Comparison of ENCODE assay signal across 21 cellular contexts in the genomic region with DNA sequence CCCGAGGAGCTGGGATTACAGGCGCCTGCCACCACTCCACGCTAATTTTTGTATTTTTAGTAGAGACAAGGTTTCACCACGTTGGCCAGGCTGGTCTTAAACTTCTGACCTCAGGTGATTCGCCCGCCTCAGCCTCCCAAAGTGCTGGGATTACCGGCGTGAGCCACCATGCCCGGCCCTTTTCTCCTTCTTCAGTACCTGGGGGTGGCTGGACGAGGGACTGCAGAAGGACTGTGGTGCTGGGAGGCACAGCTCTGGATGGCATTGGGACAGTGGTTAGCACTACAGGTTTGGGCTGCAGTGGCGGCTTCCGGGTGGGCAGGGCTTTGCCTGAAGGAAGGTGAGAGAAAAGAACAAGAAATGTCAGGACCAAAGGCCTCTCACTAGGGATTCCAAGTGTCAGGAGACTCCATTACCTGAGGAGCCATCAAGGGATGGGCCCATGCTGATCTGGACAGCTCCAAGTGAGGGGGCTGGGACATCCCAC. TPM values are rescaled to one million over a fixed set of nuclear protein-coding genes. Genes with fewer than 3 reads are reported as not detected.
A peak's percentile ranks its signal among the peaks of the same experiment; 100 is the strongest.
DNase-seq lines count a peak whose midpoint lies in the region; ATAC-seq and TF ChIP-seq lines count a peak whose summit lies in the region.
"Had no signal": no experiment of that assay in that cellular context is flagged by ENCODE, and none has a peak within 500 bp of the region (broad histone marks: within the 10 kb centered on the region; RNA-seq: fewer than 3 reads in every experiment).

No MANE protein-coding gene starts in this region.

- no peak overlapping the region for H4K91ac ChIP-seq in mesenchymal stem cell (ENCODE audit: low read length)

- 95% methylated on average over 12 of the region's 12 CpGs for WGBS in mesenchymal stem cell

- H3K36me3 ChIP-seq in BLaER1, result peaks cover 99% of the 10 kb centered on the region
- H3K36me3 ChIP-seq in GM23338 (ENCODE audit: insufficient read depth), result peaks cover 15% of the 10 kb centered on the region
- H3K36me3 ChIP-seq in mesenchymal stem cell (ENCODE audit: control insufficient read depth in 1 of 2, insufficient read depth in 2 of 2, low read depth in 1 of 2, low read length in 2 of 2), result peaks cover 69 to 88% of the 10 kb centered on the region in 2 experiments

- H3K9me2 ChIP-seq in GM23338 (ENCODE audit: insufficient read depth), result no peaks in the 10 kb centered on the region

- ATAC-seq in GM23338 (no peak), GM21515 (IDR thresholded peaks at IDR 0.05; ENCODE audit: unreplicated experiment) (no peak)
- no peak for ATAC-seq in activated T-helper 17 cell treated with anti-CD3 and anti-CD28 coated beads, Interleukin-2, amount 50 U/mL, for 72 hours (replicated peaks)
- ATAC-seq: A549, HCT116 had no signal

- no peak for DNase-seq in GM23338 (ENCODE audit: low spot score)
- DNase-seq in mesenchymal stem cell, result no peak
- no peak for DNase-seq in putamen (ENCODE audit: low spot score)
- DNase-seq in hippocampal formation (lab: John Stamatoyannopoulos, UW), result no peak
- DNase-seq: 8988T; ACHN; AML-193; BE2C; C1 segment of cervical spinal cord; CD4-positive, alpha-beta memory T cell; COR-L47; DMS153; DND-41; GM23248; H9; HFFc6 had no signal

- no peak overlapping the region for H4K8ac ChIP-seq in mesenchymal stem cell (ENCODE audit: low read length)

- H3K4me2 ChIP-seq in BLaER1, result no peak overlapping the region
- no peak overlapping the region for H3K4me2 ChIP-seq in GM23338
- no peak overlapping the region for H3K4me2 ChIP-seq in mesenchymal stem cell (ENCODE audit: low read length, poor library complexity, severe bottlenecking)
- H3K4me2 ChIP-seq: A549 had no signal

- H3K27ac ChIP-seq in BLaER1 (no peak overlapping the region), GM23338 (ENCODE audit: low read depth) (no peak overlapping the region), mesenchymal stem cell (ENCODE audit: low read length, poor library complexity, severe bottlenecking) (no peak overlapping the region)
- H3K27ac ChIP-seq: A549, GM23248 had no signal

- H4K20me1 ChIP-seq in BLaER1 (peaks cover 4% of the 10 kb centered on the region; the same call in 1 of the 2 replicates), GM23338 (replicated peaks; ENCODE audit: insufficient read depth) (no peaks in the 10 kb centered on the region)

- H3K4me3 Mint-ChIP-seq in GM23338, result no peak overlapping the region
- H3K4me3 Mint-ChIP-seq in activated T-helper 17 cell treated with anti-CD3 and anti-CD28 coated beads, Interleukin-2, amount 50 U/mL, for 72 hours, result no peak overlapping the region
- H3K4me3 Mint-ChIP-seq: CD4-positive, alpha-beta memory T cell; HFFc6 had no signal

- no peak overlapping the region for H2BK12ac ChIP-seq in mesenchymal stem cell (ENCODE audit: low read length in 2 of 2)

- H2AK5ac ChIP-seq in mesenchymal stem cell (ENCODE audit: low read length, severe bottlenecking), result no peak overlapping the region

- H3K27me3 ChIP-seq in BLaER1, result no peaks in the 10 kb centered on the region
- no peaks in the 10 kb centered on the region for H3K27me3 ChIP-seq in GM23338 (ENCODE audit: insufficient read depth)
- no peaks in the 10 kb centered on the region for H3K27me3 ChIP-seq in mesenchymal stem cell (ENCODE audit: control insufficient read depth in 1 of 2, insufficient read depth in 1 of 2, low read length in 2 of 2)
- H3K27me3 ChIP-seq: BE2C had no signal

- H3K4me1 ChIP-seq in BLaER1, result peaks cover 7% of the 10 kb centered on the region; the same call in 1 of the 2 replicates
- no peaks in the 10 kb centered on the region for H3K4me1 ChIP-seq in GM23338 (ENCODE audit: insufficient read depth)
- no peaks in the 10 kb centered on the region for H3K4me1 ChIP-seq in mesenchymal stem cell (ENCODE audit: control insufficient read depth, insufficient read depth, low read depth, low read length)
- H3K4me1 ChIP-seq: BE2C had no signal

- no peak overlapping the region for H2BK5ac ChIP-seq in mesenchymal stem cell (ENCODE audit: low read depth, low read length, poor library complexity, severe bottlenecking)

- H2AFZ ChIP-seq in GM23338 (no peak overlapping the region), mesenchymal stem cell (ENCODE audit: low read depth, low read length) (no peak overlapping the region)
- H2AFZ ChIP-seq: GM23248 had no signal

- H3K4me3 ChIP-seq in BLaER1, result no peak overlapping the region
- no peak overlapping the region for H3K4me3 ChIP-seq in GM23338
- H3K4me3 ChIP-seq in mesenchymal stem cell (ENCODE audit: insufficient read depth in 1 of 2, low read depth in 1 of 2, low read length in 2 of 2), result no peak overlapping the region
- H3K4me3 ChIP-seq: A549, GM23248 had no signal

- H3K4ac ChIP-seq in mesenchymal stem cell (ENCODE audit: low read depth in 1 of 2, low read length in 2 of 2), result no peak overlapping the region

- H2BK120ac ChIP-seq in mesenchymal stem cell (ENCODE audit: low read depth, low read length), result peak overlapping the region; percentile 2

- peaks cover 20% of the 10 kb centered on the region for H3K79me1 ChIP-seq in mesenchymal stem cell (replicated peaks; ENCODE audit: low read length, poor library complexity, severe bottlenecking)

- no peak overlapping the region for H2BK15ac ChIP-seq in mesenchymal stem cell (ENCODE audit: low read depth, poor library complexity, severe bottlenecking)

- H3K27me3 Mint-ChIP-seq in GM23338 (ENCODE audit: insufficient read depth, low read depth, poor library complexity), result peaks cover 7% of the 10 kb centered on the region
- H3K27me3 Mint-ChIP-seq in activated T-helper 17 cell treated with anti-CD3 and anti-CD28 coated beads, Interleukin-2, amount 50 U/mL, for 72 hours, result no peaks in the 10 kb centered on the region
- H3K27me3 Mint-ChIP-seq: CD4-positive, alpha-beta memory T cell had no signal

- H3K4me1 Mint-ChIP-seq in GM23338, result no peaks in the 10 kb centered on the region
- H3K4me1 Mint-ChIP-seq in activated T-helper 17 cell treated with anti-CD3 and anti-CD28 coated beads, Interleukin-2, amount 50 U/mL, for 72 hours, result peaks cover 22% of the 10 kb centered on the region

- peaks cover 4% of the 10 kb centered on the region; the same call in 1 of the 2 replicates for H3F3A ChIP-seq in GM23338 (replicated peaks; ENCODE audit: low read depth)

- 0 out of 2 replicates have a peak overlapping the region, but pooled peaks have one; percentile 19 for H3K9ac ChIP-seq in BLaER1
- H3K9ac ChIP-seq in mesenchymal stem cell (ENCODE audit: low read length), result no peak overlapping the region
- H3K9ac ChIP-seq: GM23248 had no signal

- H3K23ac ChIP-seq in mesenchymal stem cell (ENCODE audit: low read length in 2 of 2), result no peak overlapping the region

- peak overlapping the region; percentile 59; the same call in 1 of the 2 replicates for H3K27ac Mint-ChIP-seq in GM23338
- H3K27ac Mint-ChIP-seq in activated T-helper 17 cell treated with anti-CD3 and anti-CD28 coated beads, Interleukin-2, amount 50 U/mL, for 72 hours, result peak overlapping the region; percentile 74
- H3K27ac Mint-ChIP-seq: H9, HFFc6 had no signal

- TF ChIP-seq CTCF in GM23338 (conservative IDR thresholded peaks at IDR 0.05; ENCODE audit: low read depth in 2 of 2), result no peak

- no peaks in the 10 kb centered on the region for H3K79me2 ChIP-seq in GM23338 (replicated peaks; ENCODE audit: insufficient read depth)

- H3K36me3 Mint-ChIP-seq in GM23338 (ENCODE audit: low read depth), result peaks cover 60% of the 10 kb centered on the region
- peaks cover 98% of the 10 kb centered on the region for H3K36me3 Mint-ChIP-seq in activated T-helper 17 cell treated with anti-CD3 and anti-CD28 coated beads, Interleukin-2, amount 50 U/mL, for 72 hours (ENCODE audit: low read depth)

- H3K18ac ChIP-seq in mesenchymal stem cell (ENCODE audit: low read depth in 1 of 2, low read length in 2 of 2), result no peak overlapping the region

- no peaks in the 10 kb centered on the region for H3K9me3 ChIP-seq in BLaER1
- H3K9me3 ChIP-seq in mesenchymal stem cell (ENCODE audit: control insufficient read depth, low read length), result no peaks in the 10 kb centered on the region
- H3K9me3 ChIP-seq: A549, BE2C had no signal

- no peaks in the 10 kb centered on the region for H3K9me3 Mint-ChIP-seq in GM23338
- H3K9me3 Mint-ChIP-seq in activated T-helper 17 cell treated with anti-CD3 and anti-CD28 coated beads, Interleukin-2, amount 50 U/mL, for 72 hours, result no peaks in the 10 kb centered on the region
- H3K9me3 Mint-ChIP-seq: CD4-positive, alpha-beta memory T cell; H9; HFFc6 had no signal

- H3K14ac ChIP-seq in mesenchymal stem cell (ENCODE audit: low read length in 2 of 2), result no peak overlapping the region

TF ChIP-seq in GM23338, 12 proteins besides CTCF, POLR2A, EP300 and RAD21 (continues in another document):
- TF ChIP-seq CREB1 (CRISPR knock-in tag; IDR thresholded peaks at IDR 0.05; ENCODE audit: low read depth), result no peak

RNA-seq across cellular contexts. Expression of a gene that starts 7.4 kb away (rescaled TPM):
- 21.7 and 24.9 TPM in 2 replicates for total RNA-seq in GM23338 (2014; rRNA removed; shearing (Covaris generic))
- polyA plus RNA-seq in GM23338 (2016; fragmentation: Nextera tagmentation; extraction: Ambion mirVana), result 25.9 and 26.1 TPM in 2 replicates
- total RNA-seq in activated T-helper 17 cell treated with anti-CD3 and anti-CD28 coated beads, Interleukin-2, amount 50 U/mL, for 72 hours, result 10 to 100 TPM; 73.4 to 99.9 TPM
- 68.3 TPM for polyA plus RNA-seq in mesenchymal stem cell (2013, experiment 1 of 2)
- polyA plus RNA-seq in mesenchymal stem cell (2013, experiment 2 of 2), result 66.3 TPM

RNA-seq across cellular contexts. Expression of a gene that starts 9.5 kb away (rescaled TPM):
- total RNA-seq in GM23338 (2014; rRNA removed; shearing (Covaris generic)), result 6.4 and 7.5 TPM in 2 replicates
- polyA plus RNA-seq in GM23338 (2016; fragmentation: Nextera tagmentation; extraction: Ambion mirVana), result 7.6 and 9.6 TPM in 2 replicates
- 1 to 10 TPM; 7.4 to 9.3 TPM for total RNA-seq in activated T-helper 17 cell treated with anti-CD3 and anti-CD28 coated beads, Interleukin-2, amount 50 U/mL, for 72 hours
- 4.3 TPM for polyA plus RNA-seq in mesenchymal stem cell (2013, experiment 1 of 2)
- polyA plus RNA-seq in mesenchymal stem cell (2013, experiment 2 of 2), result 4.3 TPM

RNA-seq across cellular contexts. Expression of a gene that starts 11.5 kb away (rescaled TPM):
- 3.4 and 6.0 TPM in 2 replicates for total RNA-seq in GM23338 (2014; rRNA removed; shearing (Covaris generic))
- 1.1 and 2.0 TPM in 2 replicates for polyA plus RNA-seq in GM23338 (2016; fragmentation: Nextera tagmentation; extraction: Ambion mirVana)
- total RNA-seq in activated T-helper 17 cell treated with anti-CD3 and anti-CD28 coated beads, Interleukin-2, amount 50 U/mL, for 72 hours, result 10 to 100 TPM in 1 of 2 donors, 1 to 10 TPM in 1; 7.2 to 26.8 TPM
- 3.9 TPM for polyA plus RNA-seq in mesenchymal stem cell (2013, experiment 1 of 2)
- polyA plus RNA-seq in mesenchymal stem cell (2013, experiment 2 of 2), result 3.2 TPM

RNA-seq across cellular contexts. Expression of a gene that starts 31.1 kb away (rescaled TPM):
- total RNA-seq in GM23338 (2014; rRNA removed; shearing (Covaris generic)), result 1.2 TPM in 1 of 2 replicates, not detected in the other
- 1.7 and 2.7 TPM in 2 replicates for polyA plus RNA-seq in GM23338 (2016; fragmentation: Nextera tagmentation; extraction: Ambion mirVana)
- total RNA-seq in activated T-helper 17 cell treated with anti-CD3 and anti-CD28 coated beads, Interleukin-2, amount 50 U/mL, for 72 hours, result under 1 TPM; 0.17 to 0.29 TPM
- 8.0 TPM for polyA plus RNA-seq in mesenchymal stem cell (2013, experiment 1 of 2)
- 7.9 TPM for polyA plus RNA-seq in mesenchymal stem cell (2013, experiment 2 of 2)

RNA-seq across cellular contexts. Expression of a gene that starts 33.3 kb away (rescaled TPM):
- total RNA-seq in GM23338 (2014; rRNA removed; shearing (Covaris generic)), result 12.5 and 20.6 TPM in 2 replicates
- 8.9 and 10.1 TPM in 2 replicates for polyA plus RNA-seq in GM23338 (2016; fragmentation: Nextera tagmentation; extraction: Ambion mirVana)
- 10 to 100 TPM; 10.5 to 18.0 TPM for total RNA-seq in activated T-helper 17 cell treated with anti-CD3 and anti-CD28 coated beads, Interleukin-2, amount 50 U/mL, for 72 hours
- polyA plus RNA-seq in mesenchymal stem cell (2013, experiment 1 of 2), result 31.6 TPM
- 31.6 TPM for polyA plus RNA-seq in mesenchymal stem cell (2013, experiment 2 of 2)
